26 cellular contexts compared by ENCODE assay signal in genomic region chr4:115058533-115058932, GRCh38. TPM values are rescaled to one million over a fixed set of nuclear protein-coding genes. Genes with fewer than 3 reads are reported as not detected.
"Had no signal": no experiment of that assay in that cellular context is flagged by ENCODE, and none has a peak within 500 bp of the region (broad histone marks: within the 10 kb centered on the region; RNA-seq: fewer than 3 reads in every experiment).

No MANE protein-coding gene starts in this region.

- H3K27me3 ChIP-seq: MG63 had no signal

- H3K36me3 ChIP-seq: MG63 had no signal

- H3K4me3 ChIP-seq: MG63 had no signal

- ATAC-seq: HepG2, Panc1, PC-3, SK-N-SH treated with all-trans-retinoic acid at 6 μM for 48 hours, T-helper 17 cell had no signal

- FAIRE-seq: HepG2 had no signal

- H3K27ac ChIP-seq: RWPE1 had no signal

- DNase-seq: IMR-90, Karpas-422, KG1, MG63, NCI-H1092 treated with DMSO at 0.1 percent for 48 hours, NCI-H1417, NCI-H1436 treated with DMSO at 0.1 percent for 48 hours, NCI-H1694, NCI-H187 treated with DMSO at 0.1 percent for 48 hours, NCI-H2029 treated with DMSO at 0.1 percent for 48 hours, NCI-H2171 treated with DMSO at 0.1 percent for 48 hours, NCI-H345, NCI-H446 treated with DMSO at 0.1 percent for 48 hours, NCI-H524, NCI-H526 treated with DMSO at 0.1 percent for 48 hours, NCI-H748 treated with DMSO at 0.1 percent for 48 hours, PC-3, SHP77, T-helper 1 cell, T-helper 17 cell had no signal

- H3K9me3 ChIP-seq: MG63 had no signal

RNA-seq across cellular contexts. Expression of gene NDST4, which starts 54.9 kb away (rescaled TPM):
- total RNA-seq: HepG2, HT1080, IMR-90, OCI-LY7, PC-3, T-helper 17 cell had no signal
